In genomic region chr9:133897675-133898074, GRCh38 we compare ENCODE assay signal across 22 cellular contexts.
DNase-seq lines count a peak whose midpoint lies in the region; ATAC-seq and TF ChIP-seq lines count a peak whose summit lies in the region.
"Had no signal": no experiment of that assay in that cellular context is flagged by ENCODE, and none has a peak within 500 bp of the region (broad histone marks: within the 10 kb centered on the region; RNA-seq: fewer than 3 reads in every experiment).

No MANE protein-coding gene starts in this region.

- H3K4me3 ChIP-seq in MG63 = no peak overlapping the region
- H3K4me3 ChIP-seq: left lung, spleen, thyroid gland had no signal

- DNase-seq in NCI-H1092 treated with DMSO at 0.1 percent for 48 hours (lab: John Stamatoyannopoulos, UW) (peak; percentile 8), NCI-H1092 (lab: John Stamatoyannopoulos, UW) (no peak), RWPE1 (ENCODE audit: low spot score) (no peak), iris pigment epithelial cell (ENCODE audit: low read depth) (peak; percentile 28), MG63 (no peak), NCI-H510A treated with DMSO at 0.1 percent for 48 hours (lab: John Stamatoyannopoulos, UW) (no peak)
- DNase-seq in stimulated activated naive B cell treated with anti-CD40 and anti-IgM and Interleukin-4, amounts not matched to agents 10 μg/mL and 1 μg/mL and 100 μg/mL, for 72 hours = no peak
- no peak for DNase-seq in stimulated activated CD4-positive, alpha-beta T cell treated with anti-CD3 and anti-CD28 coated beads, Interleukin-12 subunit alpha, Interleukin-12 subunit beta, amount 100 ng/mL, for 4 hours
- DNase-seq: 8988T; activated CD4-positive, alpha-beta T cell treated with anti-CD3 and anti-CD28 coated beads for 36 hours; activated CD8-positive, alpha-beta memory T cell treated with anti-CD3 and anti-CD28 coated beads, Interleukin-2, amount 50 U/mL, for 48 hours; activated gamma-delta T cell; amniotic stem cell; CD8-positive, alpha-beta memory T cell; effector CD8-positive, alpha-beta T cell; foreskin melanocyte; left lung; NCI-H446; spleen; thyroid gland had no signal

- no peak for TF ChIP-seq CTCF in RWPE1 (conservative IDR thresholded peaks at IDR 0.05; ENCODE audit: low read depth)

- POLR2A ChIA-PET in RWPE1 (lab: Yijun Ruan, JAX; ENCODE audit: low non-redundant PET) = no interaction called here

- peak overlapping the region; percentile 95 for H3K27ac ChIP-seq in RWPE1
- H3K27ac ChIP-seq: left lung, parathyroid adenoma, spleen had no signal

- ATAC-seq in stimulated activated naive B cell treated with anti-CD40 and anti-IgM and Interleukin-4, amounts not matched to agents 10 μg/mL and 1 μg/mL and 100 μg/mL, for 72 hours (replicated peaks) = no peak
- ATAC-seq: activated CD4-positive, alpha-beta T cell treated with anti-CD3 and anti-CD28 coated beads for 36 hours; left lung had no signal

- CTCF ChIA-PET in RWPE1 (lab: Yijun Ruan, JAX) = no interaction called here

- no peaks in the 10 kb centered on the region for H3K27me3 Mint-ChIP-seq in stimulated activated naive B cell treated with anti-CD40 and anti-IgM and Interleukin-4, amounts not matched to agents 10 μg/mL and 1 μg/mL and 100 μg/mL, for 72 hours
- H3K27me3 Mint-ChIP-seq: activated CD4-positive, alpha-beta T cell treated with anti-CD3 and anti-CD28 coated beads for 36 hours; central memory CD8-positive, alpha-beta T cell had no signal

- no peaks in the 10 kb centered on the region for H3K36me3 ChIP-seq in MG63
- H3K36me3 ChIP-seq: left lung, thyroid gland had no signal

- peak overlapping the region; percentile 69 for H3K27ac Mint-ChIP-seq in stimulated activated naive B cell treated with anti-CD40 and anti-IgM and Interleukin-4, amounts not matched to agents 10 μg/mL and 1 μg/mL and 100 μg/mL, for 72 hours
- H3K27ac Mint-ChIP-seq: activated CD4-positive, alpha-beta T cell treated with anti-CD3 and anti-CD28 coated beads for 36 hours; CD8-positive, alpha-beta memory T cell had no signal

- no peaks in the 10 kb centered on the region for H3K9me3 ChIP-seq in MG63
- H3K9me3 ChIP-seq: left lung, spleen, thyroid gland had no signal

- H3K4me3 Mint-ChIP-seq in stimulated activated naive B cell treated with anti-CD40 and anti-IgM and Interleukin-4, amounts not matched to agents 10 μg/mL and 1 μg/mL and 100 μg/mL, for 72 hours = no peak overlapping the region
- H3K4me3 Mint-ChIP-seq: activated CD4-positive, alpha-beta T cell treated with anti-CD3 and anti-CD28 coated beads for 36 hours; CD8-positive, alpha-beta memory T cell; central memory CD8-positive, alpha-beta T cell had no signal

- H3K4me1 Mint-ChIP-seq in stimulated activated naive B cell treated with anti-CD40 and anti-IgM and Interleukin-4, amounts not matched to agents 10 μg/mL and 1 μg/mL and 100 μg/mL, for 72 hours = peaks cover 42 to 55% of the 10 kb centered on the region in 2 donors
- H3K4me1 Mint-ChIP-seq: activated CD4-positive, alpha-beta T cell treated with anti-CD3 and anti-CD28 coated beads for 36 hours; CD8-positive, alpha-beta memory T cell; central memory CD8-positive, alpha-beta T cell had no signal

- peaks cover 30 to 34% of the 10 kb centered on the region in 2 donors for H3K36me3 Mint-ChIP-seq in stimulated activated naive B cell treated with anti-CD40 and anti-IgM and Interleukin-4, amounts not matched to agents 10 μg/mL and 1 μg/mL and 100 μg/mL, for 72 hours
- H3K36me3 Mint-ChIP-seq: CD8-positive, alpha-beta memory T cell had no signal

- no peaks in the 10 kb centered on the region for H3K27me3 ChIP-seq in MG63
- H3K27me3 ChIP-seq: left lung, spleen, thyroid gland had no signal

- H3K9me3 Mint-ChIP-seq in stimulated activated naive B cell treated with anti-CD40 and anti-IgM and Interleukin-4, amounts not matched to agents 10 μg/mL and 1 μg/mL and 100 μg/mL, for 72 hours = no peaks in the 10 kb centered on the region
- H3K9me3 Mint-ChIP-seq: CD8-positive, alpha-beta memory T cell; central memory CD8-positive, alpha-beta T cell had no signal

Comparison
In these comparisons a context has a peak if more than half of its experiments do, and no peak if none do; other contexts are left out.
1. DNase-seq: peak in NCI-H1092 treated with DMSO at 0.1 percent for 48 hours (single experiment) and iris pigment epithelial cell (single experiment); none in NCI-H1092 (single experiment), RWPE1 (single experiment), stimulated activated naive B cell treated with anti-CD40 and anti-IgM and Interleukin-4, amounts not matched to agents 10 μg/mL and 1 μg/mL and 100 μg/mL, for 72 hours (single experiment), MG63 (single experiment), stimulated activated CD4-positive, alpha-beta T cell treated with anti-CD3 and anti-CD28 coated beads, Interleukin-12 subunit alpha, Interleukin-12 subunit beta, amount 100 ng/mL, for 4 hours (single experiment) and NCI-H510A treated with DMSO at 0.1 percent for 48 hours (single experiment).